In genomic region chr6:68054776-68055175, GRCh38 we compare ENCODE assay signal across 22 cellular contexts.
DNase-seq lines count a peak whose midpoint lies in the region; ATAC-seq and TF ChIP-seq lines count a peak whose summit lies in the region.
"Had no signal": no experiment of that assay in that cellular context is flagged by ENCODE, and none has a peak within 500 bp of the region (broad histone marks: within the 10 kb centered on the region; RNA-seq: fewer than 3 reads in every experiment).

No MANE protein-coding gene starts in this region.

- intact Hi-C loops in transverse colon (cut with DNase I; ENCODE audit: low total_unique reads), result no loop called here

- no peak for ATAC-seq in HG02970 (IDR thresholded peaks at IDR 0.05; ENCODE audit: low FRiP score, unreplicated experiment)
- ATAC-seq in upper lobe of left lung (ENCODE audit: low FRiP score in 2 of 2), result no peak
- ATAC-seq: CD8-positive, alpha-beta T cell; GM12878; GM23338 had no signal

- H4K91ac ChIP-seq in mesenchymal stem cell (ENCODE audit: low read length), result no peak overlapping the region

- H2BK15ac ChIP-seq in mesenchymal stem cell (ENCODE audit: low read depth, poor library complexity, severe bottlenecking), result no peak overlapping the region

- TF ChIP-seq CTCF in AG10803 (conservative IDR thresholded peaks at IDR 0.05; ENCODE audit: low read length), result no peak
- no peak for TF ChIP-seq CTCF in OCI-LY1 (IDR thresholded peaks at IDR 0.05; ENCODE audit: low read length)
- TF ChIP-seq CTCF in choroid plexus epithelial cell (conservative IDR thresholded peaks at IDR 0.05; ENCODE audit: low read depth, low read length), result no peak
- no peak for TF ChIP-seq CTCF in transverse colon (IDR thresholded peaks at IDR 0.05)
- no peak for TF ChIP-seq CTCF in upper lobe of left lung (IDR thresholded peaks at IDR 0.05)

- H3K4me1 ChIP-seq in OCI-LY1 (ENCODE audit: insufficient read depth, low read length, severe bottlenecking) (peaks cover 2% of the 10 kb centered on the region), mesenchymal stem cell (ENCODE audit: control insufficient read depth, insufficient read depth, low read depth, low read length) (no peaks in the 10 kb centered on the region), transverse colon (no peaks in the 10 kb centered on the region), upper lobe of left lung (no peaks in the 10 kb centered on the region)
- H3K4me1 ChIP-seq: BLaER1 had no signal

- in situ Hi-C loops in transverse colon (cut with MboI; ENCODE audit: low pct_ligation_motif_present in 1 of 4, low pct_unique_long_range_greater_than_20kb in 1 of 4, low sequenced_read_pairs in 3 of 4), result no loop called here

- H3K36me3 ChIP-seq in OCI-LY1 (ENCODE audit: insufficient read depth, low read length), result no peaks in the 10 kb centered on the region
- no peaks in the 10 kb centered on the region for H3K36me3 ChIP-seq in mesenchymal stem cell (ENCODE audit: control insufficient read depth in 1 of 2, insufficient read depth in 2 of 2, low read depth in 1 of 2, low read length in 2 of 2)
- no peaks in the 10 kb centered on the region for H3K36me3 ChIP-seq in transverse colon
- H3K36me3 ChIP-seq in upper lobe of left lung, result no peaks in the 10 kb centered on the region
- H3K36me3 ChIP-seq: BLaER1 had no signal

- H3K9me2 ChIP-seq in OCI-LY1 (ENCODE audit: low read depth, low read length), result no peaks in the 10 kb centered on the region

- no peak overlapping the region for H3K23ac ChIP-seq in mesenchymal stem cell (ENCODE audit: low read length in 2 of 2)

- H4K8ac ChIP-seq in mesenchymal stem cell (ENCODE audit: low read length), result no peak overlapping the region

- no peaks in the 10 kb centered on the region for H3K79me2 ChIP-seq in OCI-LY1 (ENCODE audit: insufficient read depth, low read length)

- no peaks in the 10 kb centered on the region for H4K20me1 ChIP-seq in OCI-LY1 (ENCODE audit: insufficient read depth, low read length)
- H4K20me1 ChIP-seq: BLaER1 had no signal

- H3K4me3 ChIP-seq in AG10803 (ENCODE audit: low read length) (no peak overlapping the region), OCI-LY1 (ENCODE audit: low read depth, low read length, poor library complexity, severe bottlenecking) (no peak overlapping the region), choroid plexus epithelial cell (ENCODE audit: low read depth, low read length) (no peak overlapping the region), mesenchymal stem cell (ENCODE audit: insufficient read depth in 1 of 2, low read depth in 1 of 2, low read length in 2 of 2) (no peak overlapping the region), transverse colon (no peak overlapping the region), upper lobe of left lung (no peak overlapping the region)
- H3K4me3 ChIP-seq: BLaER1, GM12878, GM23338 had no signal

- TF ChIP-seq POLR2A in transverse colon (IDR thresholded peaks at IDR 0.05) (no peak), upper lobe of left lung (IDR thresholded peaks at IDR 0.05) (no peak)

- H3K9me3 ChIP-seq in OCI-LY1 (ENCODE audit: low read length), result no peaks in the 10 kb centered on the region
- peaks cover 2% of the 10 kb centered on the region for H3K9me3 ChIP-seq in mesenchymal stem cell (ENCODE audit: control insufficient read depth, low read length)
- H3K9me3 ChIP-seq in transverse colon, result peaks cover 0 to 3% of the 10 kb centered on the region in 2 donors
- H3K9me3 ChIP-seq in upper lobe of left lung, result peaks cover 0 to 5% (median 0%) of the 10 kb centered on the region in 4 donors

- H3K4me2 ChIP-seq in OCI-LY1 (ENCODE audit: low read length) (no peak overlapping the region), mesenchymal stem cell (ENCODE audit: low read length, poor library complexity, severe bottlenecking) (no peak overlapping the region)
- H3K4me2 ChIP-seq: BLaER1, GM23338 had no signal

- H2BK5ac ChIP-seq in mesenchymal stem cell (ENCODE audit: low read depth, low read length, poor library complexity, severe bottlenecking), result no peak overlapping the region

- no peak overlapping the region for H3K18ac ChIP-seq in mesenchymal stem cell (ENCODE audit: low read depth in 1 of 2, low read length in 2 of 2)

- peak; percentile 20 for DNase-seq in AG10803 (ENCODE audit: low read depth)
- DNase-seq in choroid plexus epithelial cell (ENCODE audit: low read depth), result peak; percentile 42
- peak; percentile 2 for DNase-seq in mesenchymal stem cell
- DNase-seq in transverse colon, result no peak
- DNase-seq in upper lobe of left lung, result no peak
- no peak for DNase-seq in kidney tubule cell (ENCODE audit: low spot score)
- DNase-seq: 8988T; CD8-positive, alpha-beta T cell; DND-41; GDM1; Kasumi-1; NCI-H187; NCI-H345; NCI-H69; NK-92 treated with Interleukin-12 subunit alpha and Interleukin-12 subunit beta, amount 100 ng/mL, for 24 hours; OCI-M1; SHP77 treated with DMSO at 0.1 percent for 48 hours had no signal

- H2BK120ac ChIP-seq in mesenchymal stem cell (ENCODE audit: low read depth, low read length), result no peak overlapping the region

- no peak overlapping the region for H2BK12ac ChIP-seq in mesenchymal stem cell (ENCODE audit: low read length in 2 of 2)

- H2AFZ ChIP-seq in OCI-LY1 (ENCODE audit: low read length) (peak overlapping the region; percentile 77; the same call in 1 of the 2 replicates), mesenchymal stem cell (ENCODE audit: low read depth, low read length) (no peak overlapping the region)
- H2AFZ ChIP-seq: GM23338 had no signal

- no peak for TF ChIP-seq EP300 in transverse colon (IDR thresholded peaks at IDR 0.05; ENCODE audit: low read depth)
- TF ChIP-seq EP300 in upper lobe of left lung (IDR thresholded peaks at IDR 0.05), result no peak

- H3F3A ChIP-seq in OCI-LY1 (ENCODE audit: insufficient read depth, low read length), result no peaks in the 10 kb centered on the region

- no peaks in the 10 kb centered on the region for H3K79me1 ChIP-seq in mesenchymal stem cell (replicated peaks; ENCODE audit: low read length, poor library complexity, severe bottlenecking)

- no peak overlapping the region for H3K4ac ChIP-seq in mesenchymal stem cell (ENCODE audit: low read depth in 1 of 2, low read length in 2 of 2)

- H3K14ac ChIP-seq in mesenchymal stem cell (ENCODE audit: low read length in 2 of 2), result no peak overlapping the region

- no CpG with 5 or more reads among the region's 1 CpG for WGBS in mesenchymal stem cell
- 44 to 57% methylated on average over 1 of the region's 1 CpG for WGBS in transverse colon (ENCODE audit: low coverage in 1 of 2), 2 donors
- WGBS in upper lobe of left lung, 2 donors, result 68 to 81% methylated on average over 1 of the region's 1 CpG

- no peak overlapping the region for H3K27ac ChIP-seq in OCI-LY1 (ENCODE audit: low read depth, low read length, poor library complexity, severe bottlenecking)
- H3K27ac ChIP-seq in mesenchymal stem cell (ENCODE audit: low read length, poor library complexity, severe bottlenecking), result no peak overlapping the region
- H3K27ac ChIP-seq in transverse colon, result no peak overlapping the region
- H3K27ac ChIP-seq in upper lobe of left lung, result no peak overlapping the region
- H3K27ac ChIP-seq: BLaER1 had no signal

- H3K27me3 ChIP-seq in OCI-LY1 (ENCODE audit: insufficient read depth, low read length) (no peaks in the 10 kb centered on the region), mesenchymal stem cell (ENCODE audit: control insufficient read depth in 1 of 2, insufficient read depth in 1 of 2, low read length in 2 of 2) (no peaks in the 10 kb centered on the region), transverse colon (no peaks in the 10 kb centered on the region), upper lobe of left lung (no peaks in the 10 kb centered on the region)
- H3K27me3 ChIP-seq: BLaER1 had no signal

- H3K9ac ChIP-seq in OCI-LY1 (ENCODE audit: low read length) (no peak overlapping the region), mesenchymal stem cell (ENCODE audit: low read length) (no peak overlapping the region)
- H3K9ac ChIP-seq: BLaER1 had no signal

- no peak overlapping the region for H2AK5ac ChIP-seq in mesenchymal stem cell (ENCODE audit: low read length, severe bottlenecking)

Comparison
In these comparisons a context has a peak if more than half of its experiments do, and no peak if none do; other contexts are left out.
1. DNase-seq: peak in AG10803 (single experiment), choroid plexus epithelial cell (single experiment) and mesenchymal stem cell (single experiment); none in transverse colon (single experiment), upper lobe of left lung (0 of 2) and kidney tubule cell (single experiment).